Comparison of ENCODE assay signal across 9 cellular contexts in the genomic region with DNA sequence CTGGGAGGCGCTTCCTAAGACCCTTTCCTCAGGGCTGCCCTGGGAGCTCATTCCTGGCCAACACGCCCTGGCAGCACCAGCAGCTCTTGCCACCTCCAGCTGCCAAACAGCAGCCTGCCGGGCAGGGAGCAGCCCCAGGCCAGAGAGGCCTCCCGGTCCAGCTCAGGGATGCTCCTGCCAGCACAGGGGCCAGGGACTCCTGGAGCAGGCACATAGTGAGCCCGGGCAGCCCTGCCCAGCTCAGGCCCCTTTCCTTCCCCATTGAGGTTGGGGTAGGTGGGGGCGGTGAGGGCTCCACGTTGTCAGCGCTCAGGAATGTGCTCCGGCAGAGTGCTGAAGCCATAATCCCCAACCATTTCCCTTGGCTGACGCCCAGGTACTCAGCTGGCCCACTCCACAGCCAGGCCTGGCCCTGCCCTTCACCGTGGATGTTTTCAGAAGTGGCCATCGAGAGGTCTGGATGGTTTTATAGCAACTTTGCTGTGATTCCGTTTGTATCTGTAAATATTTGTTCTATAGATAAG. TPM values are rescaled to one million over a fixed set of nuclear protein-coding genes. Genes with fewer than 3 reads are reported as not detected.
DNase-seq lines count a peak whose midpoint lies in the region; ATAC-seq and TF ChIP-seq lines count a peak whose summit lies in the region.
"Had no signal": no experiment of that assay in that cellular context is flagged by ENCODE, and none has a peak within 500 bp of the region (broad histone marks: within the 10 kb centered on the region; RNA-seq: fewer than 3 reads in every experiment).

No MANE protein-coding gene starts in this region.

- no peak overlapping the region for H3T11ph ChIP-seq in H9 (ENCODE audit: low read length)

- DNase-seq in HCEC 1CT (peak; percentile 96), adipocyte (ENCODE audit: low read depth) (peak; percentile 97), hepatic stellate cell (ENCODE audit: low spot score) (peak; percentile 97), stomach (peak; percentile 78), H9 (no peak), NCI-H1694 (lab: John Stamatoyannopoulos, UW) (no peak)
- DNase-seq in stimulated activated CD4-positive, alpha-beta T cell treated with anti-CD3 and anti-CD28 coated beads, Interleukin-4, amount 100 ng/mL, for 1 hour = no peak

- TF ChIP-seq EP300 in stomach (IDR thresholded peaks at IDR 0.05) = no peak

- H3K27me3 ChIP-seq in adipocyte (replicated peaks; ENCODE audit: control insufficient read depth, insufficient read depth, low read length) (no peaks in the 10 kb centered on the region), stomach (no peaks in the 10 kb centered on the region), H9 (ENCODE audit: insufficient read depth, low read length) (no peaks in the 10 kb centered on the region)

- no peak overlapping the region for H3K23ac ChIP-seq in H9 (ENCODE audit: insufficient read length, low read depth, low read length)

- H3K9ac ChIP-seq in adipocyte (ENCODE audit: low read length) = peak overlapping the region; percentile 82
- no peak overlapping the region for H3K9ac ChIP-seq in H9 (ENCODE audit: extremely low read depth, insufficient read length, low read length)

- H2AFZ ChIP-seq in H9 (ENCODE audit: low read length) = no peak overlapping the region

- H3K27me3 Mint-ChIP-seq in H9 (ENCODE audit: low read depth) = no peaks in the 10 kb centered on the region
- H3K27me3 Mint-ChIP-seq: memory B cell had no signal

- no peaks in the 10 kb centered on the region for H3K9me3 ChIP-seq in adipocyte (ENCODE audit: control insufficient read depth, low read length)
- no peaks in the 10 kb centered on the region for H3K9me3 ChIP-seq in stomach
- H3K9me3 ChIP-seq in H9 (ENCODE audit: control insufficient read depth, low read depth, low read length) = no peaks in the 10 kb centered on the region

- no peak overlapping the region for H4K91ac ChIP-seq in H9 (ENCODE audit: insufficient read length, low read depth, low read length)

- no peak for TF ChIP-seq CTCF in stomach (IDR thresholded peaks at IDR 0.05)
- TF ChIP-seq CTCF in H9 (conservative IDR thresholded peaks at IDR 0.05) = no peak

- H3K23me2 ChIP-seq in H9 (ENCODE audit: insufficient read length, low read depth, low read length, poor library complexity, severe bottlenecking) = no peaks in the 10 kb centered on the region

- H3K18ac ChIP-seq in H9 (ENCODE audit: insufficient read length, low read depth, low read length) = no peak overlapping the region

- peak overlapping the region in 1 of 3 experiments; percentile 39; a peak in 1 of 7 replicates for H3K27ac Mint-ChIP-seq in H9
- H3K27ac Mint-ChIP-seq: memory B cell had no signal

- H3K4ac ChIP-seq in H9 (ENCODE audit: low read depth, low read length) = no peak overlapping the region

- no peak overlapping the region for H3K56ac ChIP-seq in H9 (ENCODE audit: insufficient read length, low read depth, low read length)

- intact Hi-C loops in stomach (cut with DNase I; ENCODE audit: low total_unique reads) = no loop called here

- 16 to 26% (median 24%) methylated on average over 6 to 13 of the region's 13 CpGs for WGBS in stomach, 5 donors
- WGBS in H9 (ENCODE audit: extremely low coverage, insufficient read length, low lambda C conversion rate) = no CpG with 5 or more reads among the region's 13 CpGs

- H3K14ac ChIP-seq in H9 (ENCODE audit: insufficient read depth, low read length) = no peak overlapping the region

- TF ChIP-seq POLR2A in stomach (IDR thresholded peaks at IDR 0.05) = no peak

- H3K36me3 ChIP-seq in adipocyte (ENCODE audit: control insufficient read depth, insufficient read depth, low read length, severe bottlenecking) (peaks cover 53% of the 10 kb centered on the region), stomach (peaks cover 52 to 91% (median 87%) of the 10 kb centered on the region in 4 donors)

- H2BK5ac ChIP-seq in H9 (ENCODE audit: insufficient read length, low read length) = no peak overlapping the region

- no peaks in the 10 kb centered on the region for H3K9me3 Mint-ChIP-seq in H9
- H3K9me3 Mint-ChIP-seq: memory B cell had no signal

- no peaks in the 10 kb centered on the region for H3K79me1 ChIP-seq in H9 (ENCODE audit: insufficient read depth, low read depth, low read length, poor library complexity, severe bottlenecking)

- H3K27ac ChIP-seq in stomach (peak overlapping the region; percentile 57 to 90 (median 87)), H9 (ENCODE audit: insufficient read length, low read depth, low read length) (no peak overlapping the region)

- H3K36me3 Mint-ChIP-seq in H9 (ENCODE audit: insufficient read depth in 1 of 3, low read depth in 3 of 3) = peaks cover 29 to 57% (median 47%) of the 10 kb centered on the region in 3 experiments

- H4K8ac ChIP-seq in H9 (replicated peaks; ENCODE audit: insufficient read length, low read depth, low read length) = no peak overlapping the region

- no peak overlapping the region for H2BK12ac ChIP-seq in H9 (ENCODE audit: insufficient read length, low read depth, low read length)

- ATAC-seq in GM19463 (IDR thresholded peaks at IDR 0.05; ENCODE audit: unreplicated experiment) = no peak

- H2BK15ac ChIP-seq in H9 (ENCODE audit: low read depth, low read length) = no peak overlapping the region

- H3K4me1 ChIP-seq in adipocyte (ENCODE audit: control insufficient read depth, insufficient read depth, low read length) (peaks cover 48% of the 10 kb centered on the region), stomach (peaks cover 20 to 60% (median 37%) of the 10 kb centered on the region in 4 donors), H9 (ENCODE audit: insufficient read depth, low read length) (no peaks in the 10 kb centered on the region)

- no peaks in the 10 kb centered on the region for H3K79me2 ChIP-seq in H9 (ENCODE audit: insufficient read depth, low read length)

- H3K4me1 Mint-ChIP-seq in H9 = peaks cover 2 to 6% of the 10 kb centered on the region in 2 experiments; a peak in 2 of 4 replicates

- no peak overlapping the region; a peak in 1 of 5 replicates for H3K4me3 Mint-ChIP-seq in H9
- H3K4me3 Mint-ChIP-seq: memory B cell had no signal

- H2BK20ac ChIP-seq in H9 (ENCODE audit: low read depth, low read length, poor library complexity, severe bottlenecking) = no peak overlapping the region

- no peak overlapping the region for H2BK120ac ChIP-seq in H9 (ENCODE audit: low read depth, low read length, poor library complexity, severe bottlenecking)

- no peak overlapping the region for H4K5ac ChIP-seq in H9 (ENCODE audit: insufficient read length, low read depth, low read length)

- no peak overlapping the region for H3K4me2 ChIP-seq in H9 (ENCODE audit: insufficient read depth, insufficient read length, low read length)

- H4K20me1 ChIP-seq in H9 (ENCODE audit: control insufficient read depth, insufficient read depth, insufficient read length) = no peaks in the 10 kb centered on the region

- H2AK5ac ChIP-seq in H9 (ENCODE audit: insufficient read length, low read length) = no peak overlapping the region

- H3K4me3 ChIP-seq in adipocyte (ENCODE audit: low read length) (peak overlapping the region; percentile 24), stomach (no peak overlapping the region)

RNA-seq across cellular contexts. Expression of a gene that starts 7.6 kb away (rescaled TPM):
- total RNA-seq in stomach (100 to 1,000 TPM in 1 of 5 donors, 10 to 100 TPM in 3, 1 to 10 TPM in 1; 7.0 to 158 (median 24.8) TPM), H9 (2021) (25.8 and 29.2 TPM in 2 replicates)
- polyA plus RNA-seq in stomach = 10 to 100 TPM; 21.7 to 33.6 (median 27.1) TPM

RNA-seq across cellular contexts. Expression of a gene that starts 10.2 kb away (rescaled TPM):
- 100 to 1,000 TPM in 2 of 5 donors, 10 to 100 TPM in 2, 1 to 10 TPM in 1; 8.1 to 147 (median 65.9) TPM for total RNA-seq in stomach
- 100 to 1,000 TPM; 143 to 175 (median 145) TPM for polyA plus RNA-seq in stomach
- total RNA-seq in H9 (2021) = 179 TPM in 2 replicates

RNA-seq across cellular contexts. Expression of a gene that starts 32.9 kb away (rescaled TPM):
- total RNA-seq in stomach = 1 to 10 TPM in 2 of 5 donors, not detected in 3; 1.1 to 1.2 TPM
- under 1 TPM in 1 of 3 donors, not detected in 2; 0.20 TPM for polyA plus RNA-seq in stomach
- total RNA-seq in H9 (2021) = 0.48 TPM in 1 of 2 replicates, not detected in the other

RNA-seq across cellular contexts. Expression of a gene that starts 37.7 kb away (rescaled TPM):
- total RNA-seq in stomach = 1 to 10 TPM; 2.6 to 8.4 (median 7.0) TPM
- 10 to 100 TPM in 2 of 3 donors, 1 to 10 TPM in 1; 8.2 to 24.3 (median 15.3) TPM for polyA plus RNA-seq in stomach
- not detected in 2 replicates for total RNA-seq in H9 (2021)

Comparison
In these comparisons a context has a peak if more than half of its experiments do, and no peak if none do; other contexts are left out.
1. DNase-seq: peak in HCEC 1CT (single experiment), adipocyte (single experiment), hepatic stellate cell (single experiment) and stomach (single experiment); none in H9 (single experiment), NCI-H1694 (single experiment) and stimulated activated CD4-positive, alpha-beta T cell treated with anti-CD3 and anti-CD28 coated beads, Interleukin-4, amount 100 ng/mL, for 1 hour (single experiment).